ENCODE assay signal across 7 cellular contexts in genomic region chr7:130942211-130942964, GRCh38.
A peak's percentile ranks its signal among the peaks of the same experiment; 100 is the strongest.
DNase-seq lines count a peak whose midpoint lies in the region; ATAC-seq and TF ChIP-seq lines count a peak whose summit lies in the region.

No MANE protein-coding gene starts in this region.

- H3K4me3 ChIP-seq in HL-60 (replicated peaks; ENCODE audit: insufficient read depth, low read length), result no peak overlapping the region
- H3K4me3 ChIP-seq in spleen, result peak overlapping the region in 5 of 8 donors; percentile 27 to 65 (median 30)

- TF ChIP-seq POLR2A in spleen (IDR thresholded peaks at IDR 0.05), result peak in 1 of 3 donors; percentile 61

- ATAC-seq in HG03565 (IDR thresholded peaks at IDR 0.05; ENCODE audit: unreplicated experiment), result no peak

- peak in 1 of 2 experiments; percentile 41 for DNase-seq in HL-60 (ENCODE audit: low read depth in 1 of 2, low spot score in 1 of 2)
- peak; percentile 40 for DNase-seq in foreskin melanocyte
- no peak for DNase-seq in spleen
- DNase-seq in NCI-H524 (lab: John Stamatoyannopoulos, UW), result no peak
- no peak for DNase-seq in NCI-H526 treated with DMSO at 0.1 percent for 48 hours (lab: John Stamatoyannopoulos, UW)

- intact Hi-C loops in spleen (cut with DNase I; ENCODE audit: low total_unique reads), result no loop called here

- H3K27ac ChIP-seq in HL-60 (replicated peaks) (peak overlapping the region; percentile 63), VCaP (peak overlapping the region; percentile 59), spleen (peak overlapping the region; percentile 65 to 89 (median 84))

- H3K36me3 ChIP-seq in spleen, result peaks cover 0 to 29% (median 0%) of the 10 kb centered on the region in 6 donors

- TF ChIP-seq CTCF in HL-60 (IDR thresholded peaks at IDR 0.05; ENCODE audit: insufficient read depth, low read length) (no peak), VCaP (conservative IDR thresholded peaks at IDR 0.05) (no peak), spleen (IDR thresholded peaks at IDR 0.05 in 8 of 11, conservative IDR thresholded peaks at IDR 0.05 in 3 of 11) (no peak)

- H3K27me3 ChIP-seq in HL-60 (ENCODE audit: insufficient read depth, poor library complexity, severe bottlenecking) (no peaks in the 10 kb centered on the region), spleen (replicated peaks in 1 of 7) (no peaks in the 10 kb centered on the region)

- H3K4me1 ChIP-seq in spleen, result peaks cover 40 to 100% (median 85%) of the 10 kb centered on the region in 6 donors

- no peaks in the 10 kb centered on the region for H3K9me3 ChIP-seq in spleen

- 46 to 78% (median 49%) methylated on average over 10 of the region's 10 CpGs for WGBS in spleen, 5 donors
